In genomic region chr3:58306662-58307286, GRCh38 we compare ENCODE assay signal across 8 cellular contexts. TPM values are rescaled to one million over a fixed set of nuclear protein-coding genes. Genes with fewer than 3 reads are reported as not detected.
DNase-seq lines count a peak whose midpoint lies in the region; ATAC-seq and TF ChIP-seq lines count a peak whose summit lies in the region.

No MANE protein-coding gene starts in this region.

- H3K4me3 Mint-ChIP-seq in IgD-negative memory B cell: peak overlapping the region; percentile 94 to 100 (median 98)
- peak overlapping the region; percentile 92 to 100 (median 98) for H3K4me3 Mint-ChIP-seq in naive thymus-derived CD8-positive, alpha-beta T cell

- peak; percentile 24 for ATAC-seq in GM18517 (IDR thresholded peaks at IDR 0.05; ENCODE audit: unreplicated experiment)
- peak; percentile 57 for ATAC-seq in esophagus mucosa
- peak; percentile 28 to 33 for ATAC-seq in naive thymus-derived CD8-positive, alpha-beta T cell
- ATAC-seq in GM18519 (IDR thresholded peaks at IDR 0.05; ENCODE audit: low FRiP score, unreplicated experiment): no peak

- peaks cover 3% of the 10 kb centered on the region for H3K36me3 Mint-ChIP-seq in IgD-negative memory B cell
- peaks cover 0 to 25% (median 11%) of the 10 kb centered on the region in 3 donors for H3K36me3 Mint-ChIP-seq in naive thymus-derived CD8-positive, alpha-beta T cell

- H3K27ac ChIP-seq in AG04450 (ENCODE audit: low read depth, low read length) (peak overlapping the region; percentile 98), vagina (peak overlapping the region; percentile 96)

- H3K4me1 Mint-ChIP-seq in IgD-negative memory B cell: peaks cover 12 to 31% (median 25%) of the 10 kb centered on the region in 3 donors
- H3K4me1 Mint-ChIP-seq in naive thymus-derived CD8-positive, alpha-beta T cell: peaks cover 11 to 44% (median 40%) of the 10 kb centered on the region in 4 donors

- H3K9me3 Mint-ChIP-seq in IgD-negative memory B cell: no peaks in the 10 kb centered on the region
- H3K9me3 Mint-ChIP-seq in naive thymus-derived CD8-positive, alpha-beta T cell: peaks cover 0 to 6% (median 0%) of the 10 kb centered on the region in 9 donors

- peaks cover 3% of the 10 kb centered on the region for H3K27me3 ChIP-seq in AG04450 (ENCODE audit: control insufficient read depth, insufficient read depth, low read length)
- no peaks in the 10 kb centered on the region for H3K27me3 ChIP-seq in vagina

- DNase-seq in AG04450 (ENCODE audit: low read depth, low spot score) (no peak), vagina (ENCODE audit: extremely low spot score in 2 of 2) (no peak)
- peak in 2 of 3 experiments; percentile 16 to 19 for DNase-seq in activated CD8-positive, alpha-beta memory T cell treated with anti-CD3 and anti-CD28 coated beads for 48 hours (ENCODE audit: low read depth in 2 of 3, low spot score in 2 of 3)
- DNase-seq in naive thymus-derived CD8-positive, alpha-beta T cell: peak in 7 of 10 donors; percentile 15 to 68 (median 22)

- H3K27me3 Mint-ChIP-seq in IgD-negative memory B cell: no peaks in the 10 kb centered on the region
- H3K27me3 Mint-ChIP-seq in naive thymus-derived CD8-positive, alpha-beta T cell: peaks cover 0 to 13% (median 5%) of the 10 kb centered on the region in 5 donors

- CTCF ChIA-PET in AG04450 (lab: Charles Lee): interaction anchor here (0.5 to 4.5 kb wide), 78 partner anchors 10 to 565 kb away, joined by 3 to 67 read pairs (median 4); partner anchors contain the start of genes ACOX2, KCTD6 and PDHB

- intact Hi-C loops in vagina (cut with DNase I): no loop called here

- peaks cover 35% of the 10 kb centered on the region for H3K4me1 ChIP-seq in vagina

- no peak for TF ChIP-seq POLR2A in vagina (IDR thresholded peaks at IDR 0.05)

- H3K36me3 ChIP-seq in vagina: peaks cover 0 to 18% of the 10 kb centered on the region in 2 donors

- TF ChIP-seq CTCF in AG04450 (IDR thresholded peaks at IDR 0.05; ENCODE audit: low read depth, low read length): peak; percentile 34
- no peak for TF ChIP-seq CTCF in vagina (IDR thresholded peaks at IDR 0.05)

- H3K27ac Mint-ChIP-seq in IgD-negative memory B cell: peak overlapping the region; percentile 95 to 100 (median 99)
- H3K27ac Mint-ChIP-seq in naive thymus-derived CD8-positive, alpha-beta T cell: peak overlapping the region; percentile 97 to 100 (median 100)

- H3K9me3 ChIP-seq in AG04450 (ENCODE audit: control insufficient read depth, insufficient read depth, low read length) (no peaks in the 10 kb centered on the region; the same call in 1 of the 2 replicates), vagina (no peaks in the 10 kb centered on the region)

- peak overlapping the region; percentile 89 for H3K4me3 ChIP-seq in AG04450 (ENCODE audit: low read depth, low read length)
- H3K4me3 ChIP-seq in vagina: peak overlapping the region; percentile 76 to 80

- POLR2A ChIA-PET in AG04450 (lab: Yijun Ruan, JAX): interaction anchor here (0.7 to 2.0 kb wide), 10 partner anchors 10 to 710 kb away, joined by 3 to 6 read pairs (median 4); partner anchors contain the start of genes ACOX2, ARF4 and PDHB
- POLR2A ChIA-PET in naive thymus-derived CD8-positive, alpha-beta T cell (lab: Charles Lee): interaction anchor here (0.8 to 2.4 kb wide), 25 partner anchors 11 to 1079 kb away, joined by 3 to 33 read pairs (median 4); partner anchors contain the start of genes ABHD6, APPL1, ARF4 and DENND6A

RNA-seq across cellular contexts. Expression of gene HTD2, which starts 0.5 kb away (rescaled TPM):
- polyA plus RNA-seq in AG04450 (2011; rRNA removed) (7.1 and 9.6 TPM in 2 replicates), IgD-negative memory B cell (21.1 TPM)
- polyA minus RNA-seq in AG04450 (2011; rRNA and poly(A)+ RNA removed): 2.0 and 2.3 TPM in 2 replicates
- total RNA-seq in esophagus mucosa (8.1 TPM), vagina (3.7 TPM)
- 1 to 10 TPM; 6.4 to 8.6 TPM for total RNA-seq in naive thymus-derived CD8-positive, alpha-beta T cell
- polyA plus RNA-seq in naive thymus-derived CD8-positive, alpha-beta T cell: 10 to 100 TPM; 17.4 to 31.2 (median 23.7) TPM

RNA-seq across cellular contexts. Expression of gene RPP14, which starts 0.7 kb away (rescaled TPM):
- polyA plus RNA-seq in AG04450 (2011; rRNA removed) (14.7 and 18.5 TPM in 2 replicates), IgD-negative memory B cell (9.9 TPM)
- 6.8 and 8.8 TPM in 2 replicates for polyA minus RNA-seq in AG04450 (2011; rRNA and poly(A)+ RNA removed)
- total RNA-seq in esophagus mucosa (12.8 TPM), vagina (16.9 TPM)
- total RNA-seq in naive thymus-derived CD8-positive, alpha-beta T cell: 10 to 100 TPM; 19.4 to 20.4 TPM
- polyA plus RNA-seq in naive thymus-derived CD8-positive, alpha-beta T cell: 1 to 10 TPM; 7.5 to 8.5 (median 7.8) TPM

RNA-seq across cellular contexts. Expression of gene PXK, which starts 25.9 kb away (rescaled TPM):
- polyA plus RNA-seq in AG04450 (2011; rRNA removed) (56.6 and 70.3 TPM in 2 replicates), IgD-negative memory B cell (92.3 TPM)
- polyA minus RNA-seq in AG04450 (2011; rRNA and poly(A)+ RNA removed): 47.1 and 50.1 TPM in 2 replicates
- total RNA-seq in esophagus mucosa (14.2 TPM), vagina (59.9 TPM)
- 10 to 100 TPM; 24.1 to 26.6 TPM for total RNA-seq in naive thymus-derived CD8-positive, alpha-beta T cell
- polyA plus RNA-seq in naive thymus-derived CD8-positive, alpha-beta T cell: 10 to 100 TPM; 16.3 to 21.9 (median 21.0) TPM

Comparison
In these comparisons a context has a peak if more than half of its experiments do, and no peak if none do; other contexts are left out.
1. DNase-seq: peak in activated CD8-positive, alpha-beta memory T cell treated with anti-CD3 and anti-CD28 coated beads for 48 hours (2 of 3) and naive thymus-derived CD8-positive, alpha-beta T cell (7 of 10); none in AG04450 (single experiment) and vagina (0 of 2).